In the genomic region with DNA sequence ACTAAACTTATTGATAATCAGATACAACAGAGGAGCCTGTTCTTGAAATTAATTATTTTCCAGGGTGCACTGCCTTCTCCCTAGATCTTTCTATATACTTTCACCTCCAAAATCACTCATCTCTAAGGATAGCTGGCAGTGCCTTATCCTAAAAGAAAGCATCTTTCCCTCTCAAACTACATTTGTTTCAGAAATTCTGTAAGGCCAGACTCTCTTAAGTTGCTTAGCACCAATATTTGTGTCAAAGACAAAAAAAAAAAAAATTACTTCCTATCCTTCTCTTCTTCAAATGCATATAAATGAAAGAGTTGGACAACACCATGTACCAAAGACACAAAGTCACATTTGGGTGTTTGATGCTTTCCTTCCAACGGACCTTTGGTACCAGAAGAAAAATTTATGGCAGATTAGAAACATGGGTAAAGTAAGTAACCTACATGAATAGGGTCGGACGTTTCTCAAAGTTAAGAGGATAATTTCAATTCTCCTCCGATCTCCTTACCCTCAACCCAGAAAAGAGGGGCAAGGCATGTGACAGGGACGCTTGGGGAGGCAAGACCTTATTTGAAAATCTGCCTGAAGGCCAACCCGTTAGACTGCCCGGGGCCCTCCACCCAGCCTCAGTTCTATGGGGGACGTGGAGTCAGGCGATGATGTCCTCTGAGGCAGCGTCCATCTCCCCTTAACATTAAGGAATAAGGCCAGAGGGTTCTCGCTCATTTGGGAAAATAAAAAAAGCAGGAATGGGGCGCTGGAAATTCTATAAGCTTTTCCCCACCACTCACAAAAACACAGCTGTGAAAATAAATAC, we compare ENCODE assay signal across 8 cellular contexts.
DNase-seq lines count a peak whose midpoint lies in the region; ATAC-seq and TF ChIP-seq lines count a peak whose summit lies in the region.

No MANE protein-coding gene starts in this region.

- POLR2A ChIA-PET in activated CD4-positive, alpha-beta memory T cell treated with anti-CD3 and anti-CD28 coated beads for 36 hours (lab: Charles Lee), result interaction anchor here (0.7 to 22.3 kb wide), 25 partner anchors 16 to 230 kb away, joined by 3 to 600 read pairs (median 6); partner anchors contain the start of gene FLI1

- no peak for TF ChIP-seq CTCF in glutamatergic neuron (IDR thresholded peaks at IDR 0.05; ENCODE audit: partially characterized antibody, unreplicated experiment)

- H3K9me3 Mint-ChIP-seq in activated CD4-positive, alpha-beta memory T cell treated with anti-CD3 and anti-CD28 coated beads for 36 hours, result no peaks in the 10 kb centered on the region
- no peaks in the 10 kb centered on the region for H3K9me3 Mint-ChIP-seq in glutamatergic neuron (ENCODE audit: unreplicated experiment)
- no peaks in the 10 kb centered on the region for H3K9me3 Mint-ChIP-seq in stimulated activated memory B cell treated with anti-CD40 and anti-IgM and Interleukin-4, amounts not matched to agents 10 μg/mL and 1 μg/mL and 100 μg/mL, for 72 hours

- intact Hi-C loops in activated CD4-positive, alpha-beta memory T cell treated with anti-CD3 and anti-CD28 coated beads for 36 hours (cut with micrococcal nuclease), result no loop called here

- no peak for ATAC-seq in stimulated activated memory B cell treated with anti-CD40 and anti-IgM and Interleukin-4, amounts not matched to agents 10 μg/mL and 1 μg/mL and 100 μg/mL, for 72 hours
- ATAC-seq in GM18505 (IDR thresholded peaks at IDR 0.05; ENCODE audit: unreplicated experiment), result no peak

- no peak for TF ChIP-seq POLR2A in GM18505 (IDR thresholded peaks at IDR 0.05; ENCODE audit: borderline replicate concordance, extremely low read depth, insufficient read depth, insufficient read length)

- no peaks in the 10 kb centered on the region for H3K27me3 Mint-ChIP-seq in activated CD4-positive, alpha-beta memory T cell treated with anti-CD3 and anti-CD28 coated beads for 36 hours
- H3K27me3 Mint-ChIP-seq in glutamatergic neuron (ENCODE audit: unreplicated experiment), result peaks cover 3% of the 10 kb centered on the region
- no peaks in the 10 kb centered on the region for H3K27me3 Mint-ChIP-seq in stimulated activated memory B cell treated with anti-CD40 and anti-IgM and Interleukin-4, amounts not matched to agents 10 μg/mL and 1 μg/mL and 100 μg/mL, for 72 hours

- H3K4me1 Mint-ChIP-seq in activated CD4-positive, alpha-beta memory T cell treated with anti-CD3 and anti-CD28 coated beads for 36 hours (ENCODE audit: low read depth), result peaks cover 39% of the 10 kb centered on the region
- H3K4me1 Mint-ChIP-seq in glutamatergic neuron (ENCODE audit: low read depth, unreplicated experiment), result no peaks in the 10 kb centered on the region
- H3K4me1 Mint-ChIP-seq in stimulated activated memory B cell treated with anti-CD40 and anti-IgM and Interleukin-4, amounts not matched to agents 10 μg/mL and 1 μg/mL and 100 μg/mL, for 72 hours, result peaks cover 50% of the 10 kb centered on the region

- peak; percentile 40 for DNase-seq in NCI-H510A treated with DMSO at 0.1 percent for 48 hours (lab: John Stamatoyannopoulos, UW)
- no peak for DNase-seq in NCI-H510A (lab: John Stamatoyannopoulos, UW)
- peak; percentile 44 for DNase-seq in activated CD4-positive, alpha-beta memory T cell treated with anti-CD3 and anti-CD28 coated beads for 36 hours
- DNase-seq in glutamatergic neuron, result no peak
- DNase-seq in NCI-H1436 (lab: John Stamatoyannopoulos, UW), result no peak
- no peak for DNase-seq in SKM-1 treated with dmso at 0.1 percent for 144 hours (lab: John Stamatoyannopoulos, UW; ENCODE audit: unreplicated experiment)

- peaks cover 57% of the 10 kb centered on the region for H3K36me3 Mint-ChIP-seq in activated CD4-positive, alpha-beta memory T cell treated with anti-CD3 and anti-CD28 coated beads for 36 hours
- no peaks in the 10 kb centered on the region for H3K36me3 Mint-ChIP-seq in glutamatergic neuron (ENCODE audit: unreplicated experiment)
- peaks cover 30% of the 10 kb centered on the region for H3K36me3 Mint-ChIP-seq in stimulated activated memory B cell treated with anti-CD40 and anti-IgM and Interleukin-4, amounts not matched to agents 10 μg/mL and 1 μg/mL and 100 μg/mL, for 72 hours

- peak overlapping the region; percentile 96 for H3K27ac Mint-ChIP-seq in activated CD4-positive, alpha-beta memory T cell treated with anti-CD3 and anti-CD28 coated beads for 36 hours
- H3K27ac Mint-ChIP-seq in glutamatergic neuron (ENCODE audit: unreplicated experiment), result no peak overlapping the region
- H3K27ac Mint-ChIP-seq in stimulated activated memory B cell treated with anti-CD40 and anti-IgM and Interleukin-4, amounts not matched to agents 10 μg/mL and 1 μg/mL and 100 μg/mL, for 72 hours, result peak overlapping the region; percentile 96

- H3K4me3 Mint-ChIP-seq in activated CD4-positive, alpha-beta memory T cell treated with anti-CD3 and anti-CD28 coated beads for 36 hours, result peak overlapping the region; percentile 97
- peak overlapping the region; percentile 81 for H3K4me3 Mint-ChIP-seq in glutamatergic neuron (ENCODE audit: unreplicated experiment)
- H3K4me3 Mint-ChIP-seq in stimulated activated memory B cell treated with anti-CD40 and anti-IgM and Interleukin-4, amounts not matched to agents 10 μg/mL and 1 μg/mL and 100 μg/mL, for 72 hours, result peak overlapping the region; percentile 94

- CTCF ChIA-PET in activated CD4-positive, alpha-beta memory T cell treated with anti-CD3 and anti-CD28 coated beads for 36 hours (lab: Charles Lee), result interaction anchor here (0.8 to 20.7 kb wide), 9 partner anchors 9 to 309 kb away, joined by 3 to 264 read pairs (median 9); no protein-coding TSS in a partner anchor

Comparison
In these comparisons a context has a peak if more than half of its experiments do, and no peak if none do; other contexts are left out.
1. DNase-seq: peak in NCI-H510A treated with DMSO at 0.1 percent for 48 hours (single experiment) and activated CD4-positive, alpha-beta memory T cell treated with anti-CD3 and anti-CD28 coated beads for 36 hours (single experiment); none in NCI-H510A (single experiment), glutamatergic neuron (single experiment), NCI-H1436 (single experiment) and SKM-1 treated with dmso at 0.1 percent for 144 hours (single experiment).
2. Peak in every context shown above with its lines, with median percentiles within 50 percentile points of each other: H3K4me3 Mint-ChIP-seq.